ENCODE assay signal across 10 cellular contexts in genomic region chr10:69048103-69048502, GRCh38. TPM values are rescaled to one million over a fixed set of nuclear protein-coding genes. Genes with fewer than 3 reads are reported as not detected.
DNase-seq lines count a peak whose midpoint lies in the region; ATAC-seq and TF ChIP-seq lines count a peak whose summit lies in the region.
"Had no signal": no experiment of that assay in that cellular context is flagged by ENCODE, and none has a peak within 500 bp of the region (broad histone marks: within the 10 kb centered on the region; RNA-seq: fewer than 3 reads in every experiment).

No MANE protein-coding gene starts in this region.

- H3K36me3 ChIP-seq in lung (ENCODE audit: control insufficient read depth in 2 of 2, insufficient read depth in 2 of 2, low read length in 2 of 2) (no peaks in the 10 kb centered on the region), upper lobe of left lung (no peaks in the 10 kb centered on the region)

- ATAC-seq in lung (ENCODE audit: insufficient read depth, low FRiP score) (peak; percentile 69), upper lobe of left lung (ENCODE audit: low FRiP score in 2 of 2) (peak; percentile 73 to 80), GM19023 (IDR thresholded peaks at IDR 0.05; ENCODE audit: unreplicated experiment) (no peak), HG03135 (IDR thresholded peaks at IDR 0.05; ENCODE audit: unreplicated experiment) (no peak)

- no peaks in the 10 kb centered on the region for H3K9me3 Mint-ChIP-seq in activated naive CD8-positive, alpha-beta T cell (ENCODE audit: low read depth)
- no peaks in the 10 kb centered on the region for H3K9me3 Mint-ChIP-seq in activated naive CD8-positive, alpha-beta T cell treated with anti-CD3 and anti-CD28 coated beads for 36 hours

- H3K27me3 ChIP-seq in lung (ENCODE audit: control insufficient read depth, insufficient read depth) (no peaks in the 10 kb centered on the region), upper lobe of left lung (no peaks in the 10 kb centered on the region)

- H3K9me3 ChIP-seq in lung (ENCODE audit: control insufficient read depth in 2 of 2, insufficient read depth in 1 of 2, low read length in 1 of 2) (peaks cover 0 to 1% of the 10 kb centered on the region in 2 donors), upper lobe of left lung (no peaks in the 10 kb centered on the region)

- H3K4me1 ChIP-seq in lung (ENCODE audit: control insufficient read depth in 2 of 2, insufficient read depth in 2 of 2, low read length in 2 of 2) (no peaks in the 10 kb centered on the region), upper lobe of left lung (peaks cover 17 to 27% (median 23%) of the 10 kb centered on the region in 4 donors)

- peaks cover 2% of the 10 kb centered on the region for H3K36me3 Mint-ChIP-seq in activated naive CD8-positive, alpha-beta T cell
- H3K36me3 Mint-ChIP-seq in activated naive CD8-positive, alpha-beta T cell treated with anti-CD3 and anti-CD28 coated beads for 36 hours: no peaks in the 10 kb centered on the region

- 39 to 44% methylated on average over 8 of the region's 8 CpGs for WGBS in lung, 2 donors
- WGBS in upper lobe of left lung, 2 donors: 45 to 61% methylated on average over 8 of the region's 8 CpGs

- peak overlapping the region; percentile 22 for H3K27ac Mint-ChIP-seq in activated naive CD8-positive, alpha-beta T cell
- no peak overlapping the region for H3K27ac Mint-ChIP-seq in activated naive CD8-positive, alpha-beta T cell treated with anti-CD3 and anti-CD28 coated beads for 36 hours

- no peak overlapping the region for H3K4me3 Mint-ChIP-seq in activated naive CD8-positive, alpha-beta T cell
- no peak overlapping the region for H3K4me3 Mint-ChIP-seq in activated naive CD8-positive, alpha-beta T cell treated with anti-CD3 and anti-CD28 coated beads for 36 hours

- peak overlapping the region in 1 of 2 donors; percentile 82 for H3K27ac ChIP-seq in lung (ENCODE audit: low read depth in 1 of 2, low read length in 1 of 2)
- peak overlapping the region; percentile 81 to 85 (median 84) for H3K27ac ChIP-seq in upper lobe of left lung

- in situ Hi-C loops in astrocyte of the spinal cord (cut with HindIII; ENCODE audit: low sequenced_read_pairs): no loop called here

- peak in 1 of 4 donors; percentile 71 for TF ChIP-seq POLR2A in upper lobe of left lung (IDR thresholded peaks at IDR 0.05)

- H3K27me3 Mint-ChIP-seq in activated naive CD8-positive, alpha-beta T cell: no peaks in the 10 kb centered on the region
- no peaks in the 10 kb centered on the region for H3K27me3 Mint-ChIP-seq in activated naive CD8-positive, alpha-beta T cell treated with anti-CD3 and anti-CD28 coated beads for 36 hours

- H3K4me1 Mint-ChIP-seq in activated naive CD8-positive, alpha-beta T cell (ENCODE audit: low read depth): peaks cover 29% of the 10 kb centered on the region
- peaks cover 48% of the 10 kb centered on the region for H3K4me1 Mint-ChIP-seq in activated naive CD8-positive, alpha-beta T cell treated with anti-CD3 and anti-CD28 coated beads for 36 hours

- H3K4me3 ChIP-seq in astrocyte of the spinal cord (ENCODE audit: low read depth, low read length) (no peak overlapping the region), lung (no peak overlapping the region), upper lobe of left lung (no peak overlapping the region)

- DNase-seq in activated naive CD8-positive, alpha-beta T cell treated with anti-CD3 and anti-CD28 coated beads for 36 hours: no peak
- peak; percentile 17 for DNase-seq in astrocyte of the spinal cord (ENCODE audit: low read depth, low spot score)
- peak; percentile 57 for DNase-seq in lung (ENCODE audit: low spot score)
- DNase-seq in upper lobe of left lung: peak in 1 of 2 donors; percentile 81
- DNase-seq in DMS153 (lab: John Stamatoyannopoulos, UW): no peak
- DNase-seq: foreskin melanocyte, NCI-H1105 treated with DMSO at 0.1 percent for 48 hours had no signal

- peak in 1 of 4 donors; percentile 58 for TF ChIP-seq EP300 in upper lobe of left lung (IDR thresholded peaks at IDR 0.05)

- TF ChIP-seq CTCF in astrocyte of the spinal cord (IDR thresholded peaks at IDR 0.05; ENCODE audit: low read depth, low read length): no peak
- TF ChIP-seq CTCF in lung (IDR thresholded peaks at IDR 0.05; ENCODE audit: control extremely low read depth, extremely low read depth): no peak
- no peak for TF ChIP-seq CTCF in upper lobe of left lung (IDR thresholded peaks at IDR 0.05)

RNA-seq across cellular contexts. Expression of gene SRGN, which starts 39.8 kb away (rescaled TPM):
- 100 to 1,000 TPM; 264 to 278 TPM for total RNA-seq in activated naive CD8-positive, alpha-beta T cell treated with anti-CD3 and anti-CD28 coated beads for 36 hours
- total RNA-seq in lung (100 to 1,000 TPM; 188 to 293 TPM), upper lobe of left lung (100 to 1,000 TPM in 5 of 6 donors, 10 to 100 TPM in 1; 96.4 to 326 (median 203) TPM)
- polyA plus RNA-seq in lung: 1,000 to 10,000 TPM in 1 of 2 donors, 10 to 100 TPM in 1; 58.1 to 1,336 TPM

RNA-seq across cellular contexts. Expression of gene KIFBP, which starts 59.5 kb away (rescaled TPM):
- 10 to 100 TPM; 13.3 to 14.1 TPM for total RNA-seq in activated naive CD8-positive, alpha-beta T cell treated with anti-CD3 and anti-CD28 coated beads for 36 hours
- total RNA-seq in lung (10 to 100 TPM; 21.3 to 27.9 TPM), upper lobe of left lung (10 to 100 TPM; 18.9 to 27.6 (median 21.4) TPM)
- polyA plus RNA-seq in lung: 10 to 100 TPM; 10.9 to 11.5 TPM

Comparison
In these comparisons a context has a peak if more than half of its experiments do, and no peak if none do; other contexts are left out.
1. DNase-seq: peak in astrocyte of the spinal cord (single experiment) and lung (single experiment); none in activated naive CD8-positive, alpha-beta T cell treated with anti-CD3 and anti-CD28 coated beads for 36 hours (single experiment) and DMS153 (single experiment).
2. ATAC-seq: peak in lung (single experiment) and upper lobe of left lung (2 of 2); none in GM19023 (single experiment) and HG03135 (single experiment).